Comparison of ENCODE assay signal across 33 cellular contexts in genomic region chr6:118501816-118502568, GRCh38. TPM values are rescaled to one million over a fixed set of nuclear protein-coding genes. Genes with fewer than 3 reads are reported as not detected.
DNase-seq lines count a peak whose midpoint lies in the region; ATAC-seq and TF ChIP-seq lines count a peak whose summit lies in the region.
"Had no signal": no experiment of that assay in that cellular context is flagged by ENCODE, and none has a peak within 500 bp of the region (broad histone marks: within the 10 kb centered on the region; RNA-seq: fewer than 3 reads in every experiment).

No MANE protein-coding gene starts in this region.

- DNase-seq in NCI-H748 (lab: John Stamatoyannopoulos, UW; ENCODE audit: unreplicated experiment) (peak; percentile 11), NCI-H748 treated with DMSO at 0.1 percent for 48 hours (lab: John Stamatoyannopoulos, UW) (no peak), IMR-90 (peak; percentile 47), dermis blood vessel endothelial cell (peak; percentile 5), mesothelial cell of epicardium (ENCODE audit: low spot score in 2 of 2, unreplicated experiment in 2 of 2) (no peak), UCSD-AML1 (lab: John Stamatoyannopoulos, UW; ENCODE audit: unreplicated experiment) (no peak), NCI-H526 (lab: John Stamatoyannopoulos, UW) (no peak), suprapubic skin (ENCODE audit: low spot score in 2 of 2) (no peak)
- DNase-seq: 8988T; activated CD4-positive, alpha-beta T cell treated with anti-CD3 and anti-CD28 coated beads for 4 hours; activated gamma-delta T cell treated with Interleukin-2 at 50 U/mL for 16 hours; activated naive CD8-positive, alpha-beta T cell treated with anti-CD3 and anti-CD28 coated beads, Interleukin-2, amount 50 U/mL, for 24 hours; activated T-cell treated with anti-CD3 and anti-CD28 coated beads, Interleukin-2, amount 50 U/mL, for 1 hour; CD4-positive, CD25-positive, alpha-beta regulatory T cell; EL; foreskin keratinocyte; hippocampal formation; Karpas-422; left cardiac atrium; MV-4-11; naive B cell; NCI-H1694; NCI-H526 treated with DMSO at 0.1 percent for 48 hours; occipital lobe; psoas muscle; T-helper 17 cell; thyroid gland had no signal

- H2AFZ ChIP-seq in IMR-90 (replicated peaks; ENCODE audit: low read length, poor library complexity) = no peak overlapping the region

- peaks cover 5% of the 10 kb centered on the region for H3K4me1 Mint-ChIP-seq in mesothelial cell of epicardium
- H3K4me1 Mint-ChIP-seq: activated naive CD8-positive, alpha-beta T cell treated with anti-CD3 and anti-CD28 coated beads, Interleukin-2, amount 50 U/mL, for 24 hours had no signal

- peak overlapping the region; percentile 47 for H3K27ac Mint-ChIP-seq in mesothelial cell of epicardium
- H3K27ac Mint-ChIP-seq: activated naive CD8-positive, alpha-beta T cell treated with anti-CD3 and anti-CD28 coated beads, Interleukin-2, amount 50 U/mL, for 24 hours; CD4-positive, CD25-positive, alpha-beta regulatory T cell; naive B cell; stimulated activated naive CD8-positive, alpha-beta T cell treated with anti-CD3 and anti-CD28 coated beads, Interleukin-15, Interleukin-2, amounts not matched to agents 100 ng/mL and 50 ng/mL, for 24 hours; T-helper 17 cell had no signal

- no peak overlapping the region for H2BK5ac ChIP-seq in IMR-90 (ENCODE audit: low read depth, low read length, poor library complexity, severe bottlenecking)

- BruUV-seq in IMR-90 (replicated peaks; lab: Mats Ljungman, UMichigan) = no TSS peak

- CTCF ChIA-PET in IMR-90 (lab: Yijun Ruan, JAX) = interaction anchor here (0.7 to 1.0 kb wide), 2 partner anchors 14 to 188 kb away, joined by 3 read pairs; no protein-coding TSS in a partner anchor

- H3K4me3 ChIP-seq in IMR-90 (ENCODE audit: insufficient read depth, low read depth, low read length) (no peak overlapping the region), suprapubic skin (no peak overlapping the region)
- H3K4me3 ChIP-seq: GM12878, psoas muscle, SK-N-MC, thyroid gland had no signal

- H3K4me1 ChIP-seq in IMR-90 (ENCODE audit: control insufficient read depth, insufficient read depth, low read length) (peaks cover 3% of the 10 kb centered on the region; the same call in 1 of the 2 replicates), suprapubic skin (no peaks in the 10 kb centered on the region)
- H3K4me1 ChIP-seq: foreskin keratinocyte, thyroid gland had no signal

- H3K27me3 Mint-ChIP-seq in mesothelial cell of epicardium (ENCODE audit: low read depth) = no peaks in the 10 kb centered on the region
- H3K27me3 Mint-ChIP-seq: activated naive CD8-positive, alpha-beta T cell treated with anti-CD3 and anti-CD28 coated beads, Interleukin-2, amount 50 U/mL, for 24 hours; naive B cell; stimulated activated naive CD8-positive, alpha-beta T cell treated with anti-CD3 and anti-CD28 coated beads, Interleukin-15, Interleukin-2, amounts not matched to agents 100 ng/mL and 50 ng/mL, for 24 hours; T-helper 17 cell had no signal

- no peaks in the 10 kb centered on the region; the same call in 1 of the 2 replicates for H3K9me1 ChIP-seq in IMR-90 (ENCODE audit: insufficient read depth, low read length)

- dilution Hi-C loops in IMR-90 (cut with HindIII; ENCODE audit: low sequenced_read_pairs, unreplicated experiment) = no loop called here

- no peak overlapping the region for H2BK15ac ChIP-seq in IMR-90 (ENCODE audit: low read depth, low read length)

- peaks cover 40% of the 10 kb centered on the region for H3K36me3 Mint-ChIP-seq in mesothelial cell of epicardium

- peaks cover 26% of the 10 kb centered on the region for H3K9me3 Mint-ChIP-seq in mesothelial cell of epicardium
- H3K9me3 Mint-ChIP-seq: activated naive CD8-positive, alpha-beta T cell treated with anti-CD3 and anti-CD28 coated beads, Interleukin-2, amount 50 U/mL, for 24 hours had no signal

- 60% methylated on average over 1 of the region's 3 CpGs; no CpG with 5 or more reads in 1 of the 2 experiments for WGBS in IMR-90 (ENCODE audit: extremely low coverage in 2 of 2, insufficient read length in 1 of 2), 2 experiments
- 89% methylated on average over 3 of the region's 3 CpGs for WGBS in suprapubic skin

- H3K9ac ChIP-seq in IMR-90 (ENCODE audit: low read depth, low read length) = no peak overlapping the region

- H3K27me3 ChIP-seq in IMR-90 (ENCODE audit: control insufficient read depth, insufficient read depth, low read length) (no peaks in the 10 kb centered on the region), suprapubic skin (no peaks in the 10 kb centered on the region)
- H3K27me3 ChIP-seq: foreskin keratinocyte, thyroid gland had no signal

- H3K27ac ChIP-seq in IMR-90 (ENCODE audit: insufficient read depth, low read length) (no peak overlapping the region), suprapubic skin (no peak overlapping the region)
- H3K27ac ChIP-seq: epithelial cell of prostate, foreskin keratinocyte, psoas muscle, RWPE1, SK-N-MC, thyroid gland had no signal

- H3K56ac ChIP-seq in IMR-90 (ENCODE audit: extremely low read depth, insufficient read depth, low read length) = no peak overlapping the region

- TF ChIP-seq CTCF in IMR-90 (conservative IDR thresholded peaks at IDR 0.05; ENCODE audit: low read depth, low read length) = no peak
- no peak for TF ChIP-seq CTCF in mesothelial cell of epicardium (IDR thresholded peaks at IDR 0.05; ENCODE audit: unreplicated experiment)
- TF ChIP-seq CTCF in suprapubic skin (IDR thresholded peaks at IDR 0.05) = no peak

- H2AK9ac ChIP-seq in IMR-90 (replicated peaks; ENCODE audit: low read depth, low read length, poor library complexity) = no peak overlapping the region

- H4K5ac ChIP-seq in IMR-90 (ENCODE audit: low read depth, low read length) = no peak overlapping the region

- no peak overlapping the region for H2BK20ac ChIP-seq in IMR-90 (ENCODE audit: low read depth, low read length)

- peaks cover 3 to 7% of the 10 kb centered on the region in 2 experiments; a peak in 1 of 4 replicates for H3K79me1 ChIP-seq in IMR-90 (ENCODE audit: low read depth in 1 of 2, low read length in 2 of 2)

- no peak for TF ChIP-seq EP300 in suprapubic skin (IDR thresholded peaks at IDR 0.05)

- H2BK120ac ChIP-seq in IMR-90 (ENCODE audit: low read depth, low read length) = no peak overlapping the region

- intact Hi-C loops in IMR-90 (cut with micrococcal nuclease) = no loop called here

- no peaks in the 10 kb centered on the region for H3K9me3 ChIP-seq in IMR-90 (ENCODE audit: control insufficient read depth, insufficient read depth, low read length)
- no peaks in the 10 kb centered on the region for H3K9me3 ChIP-seq in suprapubic skin
- H3K9me3 ChIP-seq: psoas muscle, thyroid gland had no signal

- no peaks in the 10 kb centered on the region for H4K20me1 ChIP-seq in IMR-90 (ENCODE audit: insufficient read depth, low read length)

- no peak overlapping the region for H4K8ac ChIP-seq in IMR-90 (ENCODE audit: low read depth in 2 of 2, low read length in 2 of 2)

- H4K91ac ChIP-seq in IMR-90 (ENCODE audit: insufficient read depth, low read depth, low read length) = no peak overlapping the region

- no peak overlapping the region for H2AK5ac ChIP-seq in IMR-90 (ENCODE audit: low read depth, low read length)

- no peak for TF ChIP-seq POLR2A in IMR-90 (IDR thresholded peaks at IDR 0.05; ENCODE audit: low read depth, low read length)
- TF ChIP-seq POLR2A in suprapubic skin (IDR thresholded peaks at IDR 0.05) = no peak

- in situ Hi-C loops in IMR-90 (cut with MboI; ENCODE audit: low sequenced_read_pairs) = loop anchor here (5.0 kb wide), 1 partner anchor 215 kb away; no protein-coding TSS in a partner anchor

- no peak overlapping the region for H3K18ac ChIP-seq in IMR-90 (ENCODE audit: low read depth, low read length)

- no peak overlapping the region for H3K4me2 ChIP-seq in IMR-90 (ENCODE audit: low read depth, low read length)

- H3K4me3 Mint-ChIP-seq in mesothelial cell of epicardium = no peak overlapping the region
- H3K4me3 Mint-ChIP-seq: activated naive CD8-positive, alpha-beta T cell treated with anti-CD3 and anti-CD28 coated beads, Interleukin-2, amount 50 U/mL, for 24 hours; CD4-positive, CD25-positive, alpha-beta regulatory T cell; naive B cell; stimulated activated naive CD8-positive, alpha-beta T cell treated with anti-CD3 and anti-CD28 coated beads, Interleukin-15, Interleukin-2, amounts not matched to agents 100 ng/mL and 50 ng/mL, for 24 hours; T-helper 17 cell had no signal

- TF ChIP-seq RAD21 in IMR-90 (IDR thresholded peaks at IDR 0.05; ENCODE audit: low read length) = no peak

- no peak overlapping the region for H3K14ac ChIP-seq in IMR-90 (replicated peaks; ENCODE audit: low read depth, low read length)

- H3K36me3 ChIP-seq in IMR-90 (ENCODE audit: control insufficient read depth, insufficient read depth, low read length) = peaks cover 6% of the 10 kb centered on the region; the same call in 1 of the 2 replicates
- H3K36me3 ChIP-seq in suprapubic skin = peaks cover 3% of the 10 kb centered on the region
- H3K36me3 ChIP-seq: thyroid gland had no signal

- POLR2A ChIA-PET in IMR-90 (lab: Charles Lee; ENCODE audit: unreplicated experiment) = no interaction called here

- no peak overlapping the region for H3K4ac ChIP-seq in IMR-90 (ENCODE audit: low read depth, low read length)

- H3K23ac ChIP-seq in IMR-90 (ENCODE audit: low read depth, low read length) = no peak overlapping the region

- no peak for ATAC-seq in IMR-90 (ENCODE audit: low read depth)
- ATAC-seq: activated naive CD8-positive, alpha-beta T cell treated with anti-CD3 and anti-CD28 coated beads, Interleukin-2, amount 50 U/mL, for 24 hours; foreskin keratinocyte; GM12878; psoas muscle; T-helper 17 cell had no signal

TF ChIP-seq in IMR-90, 13 proteins besides CTCF, POLR2A, EP300 and RAD21 (continues in another document):
- TF ChIP-seq FOS (IDR thresholded peaks at IDR 0.05; ENCODE audit: low read depth, low read length) = no peak
- TF ChIP-seq RFX5 (IDR thresholded peaks at IDR 0.05; ENCODE audit: low read depth, low read length) = no peak
- no peak for TF ChIP-seq MAFK (IDR thresholded peaks at IDR 0.05; ENCODE audit: low read depth, low read length)
- TF ChIP-seq NFE2L2 (IDR thresholded peaks at IDR 0.05; ENCODE audit: low read depth, low read length) = no peak
- no peak for TF ChIP-seq RCOR1 (IDR thresholded peaks at IDR 0.05; ENCODE audit: insufficient replicate concordance, low read length)
- TF ChIP-seq MXI1 (IDR thresholded peaks at IDR 0.05; ENCODE audit: borderline replicate concordance, low read depth, low read length) = no peak

RNA-seq across cellular contexts. Expression of gene PLN, which starts 46.1 kb away (rescaled TPM):
- total RNA-seq in IMR-90 (2012; rRNA removed) (under 0.01 TPM in 2 replicates), dermis blood vessel endothelial cell (not detected in 2 replicates), mesothelial cell of epicardium (0.20 to 0.50 TPM (median 0.47 TPM) in 3 replicates), suprapubic skin (10 to 100 TPM in 1 of 4 donors, 1 to 10 TPM in 3; 1.5 to 11.2 (median 5.3) TPM)
- not detected in 2 replicates for polyA plus RNA-seq in IMR-90 (2012; rRNA removed)
- not detected in 2 replicates for polyA plus RNA-seq in IMR-90 (2012; cell fraction: cytosol; rRNA removed)
- not detected in 2 replicates for polyA plus RNA-seq in IMR-90 (2012; cell fraction: nucleus; rRNA removed; ENCODE audit: low replicate concordance)
- total RNA-seq: activated CD8-positive, alpha-beta memory T cell treated with anti-CD3 and anti-CD28 coated beads for 36 hours; CD4-positive, CD25-positive, alpha-beta regulatory T cell; foreskin keratinocyte; GM12878; T-helper 17 cell had no signal
- polyA plus RNA-seq: foreskin keratinocyte had no signal

Comparison
In these comparisons a context has a peak if more than half of its experiments do, and no peak if none do; other contexts are left out.
1. DNase-seq: peak in NCI-H748 (single experiment), IMR-90 (single experiment) and dermis blood vessel endothelial cell (single experiment); none in NCI-H748 treated with DMSO at 0.1 percent for 48 hours (single experiment), mesothelial cell of epicardium (0 of 2), UCSD-AML1 (single experiment), NCI-H526 (0 of 2) and suprapubic skin (0 of 2).